In genomic region chr22:40216041-40216756, GRCh38 we compare ENCODE assay signal across 9 cellular contexts. TPM values are rescaled to one million over a fixed set of nuclear protein-coding genes. Genes with fewer than 3 reads are reported as not detected.
A peak's percentile ranks its signal among the peaks of the same experiment; 100 is the strongest.
DNase-seq lines count a peak whose midpoint lies in the region; ATAC-seq and TF ChIP-seq lines count a peak whose summit lies in the region.
"Had no signal": no experiment of that assay in that cellular context is flagged by ENCODE, and none has a peak within 500 bp of the region (broad histone marks: within the 10 kb centered on the region; RNA-seq: fewer than 3 reads in every experiment).

No MANE protein-coding gene starts in this region.

- peak overlapping the region; percentile 69 for H3K27ac Mint-ChIP-seq in activated T-cell treated with anti-CD3 and anti-CD28 coated beads, Interleukin-2, amount 50 U/mL, for 72 hours

- H3K27ac ChIP-seq in neutrophil, result peak overlapping the region; percentile 85
- H3K27ac ChIP-seq: parathyroid adenoma, SJSA1 had no signal

- H3K4me3 Mint-ChIP-seq in activated T-cell treated with anti-CD3 and anti-CD28 coated beads, Interleukin-2, amount 50 U/mL, for 72 hours, result peak overlapping the region; percentile 66 to 73

- no peaks in the 10 kb centered on the region for H3K36me3 Mint-ChIP-seq in activated T-cell treated with anti-CD3 and anti-CD28 coated beads, Interleukin-2, amount 50 U/mL, for 72 hours (ENCODE audit: insufficient read depth in 2 of 2)

- TF ChIP-seq CTCF in GM13977 (IDR thresholded peaks at IDR 0.05; ENCODE audit: extremely low read depth, insufficient read depth, missing control alignments), result no peak
- no peak for TF ChIP-seq CTCF in neutrophil (IDR thresholded peaks at IDR 0.05)

- in situ Hi-C loops in GM13977 (cut with MboI; ENCODE audit: low pct_unique_long_range_greater_than_20kb, low sequenced_read_pairs, unreplicated experiment), result no loop called here

- H3K36me3 ChIP-seq in neutrophil, result no peaks in the 10 kb centered on the region
- H3K36me3 ChIP-seq: SJSA1 had no signal

- no peaks in the 10 kb centered on the region for H3K9me3 Mint-ChIP-seq in activated T-cell treated with anti-CD3 and anti-CD28 coated beads, Interleukin-2, amount 50 U/mL, for 72 hours

- peaks cover 88% of the 10 kb centered on the region for H3K4me1 Mint-ChIP-seq in activated T-cell treated with anti-CD3 and anti-CD28 coated beads, Interleukin-2, amount 50 U/mL, for 72 hours (ENCODE audit: low read depth)

- peak; percentile 36 for DNase-seq in GM13977 (ENCODE audit: low spot score)
- peak; percentile 15 to 20 for DNase-seq in activated T-cell treated with anti-CD3 and anti-CD28 coated beads, Interleukin-2, amount 50 U/mL, for 72 hours
- no peak for DNase-seq in COR-L47 (lab: John Stamatoyannopoulos, UW)
- no peak for DNase-seq in NCI-H2227 treated with DMSO at 0.1 percent for 48 hours (lab: John Stamatoyannopoulos, UW)
- DNase-seq in SHP77 (lab: John Stamatoyannopoulos, UW), result no peak

- H3K9me3 ChIP-seq in neutrophil, result no peaks in the 10 kb centered on the region
- H3K9me3 ChIP-seq: SJSA1 had no signal

- H3K27me3 ChIP-seq in neutrophil, result no peaks in the 10 kb centered on the region
- H3K27me3 ChIP-seq: SJSA1 had no signal

- peak overlapping the region; percentile 40 to 51 for H3K4me3 ChIP-seq in neutrophil (ENCODE audit: low read depth in 1 of 2, low read length in 1 of 2)
- H3K4me3 ChIP-seq: SJSA1 had no signal

- H3K4me1 ChIP-seq in neutrophil (ENCODE audit: control insufficient read depth in 1 of 2, insufficient read depth in 1 of 2, low read depth in 1 of 2, low read length in 1 of 2), result peaks cover 83 to 85% of the 10 kb centered on the region in 2 experiments
- H3K4me1 ChIP-seq: parathyroid adenoma had no signal

- no peaks in the 10 kb centered on the region for H3K27me3 Mint-ChIP-seq in activated T-cell treated with anti-CD3 and anti-CD28 coated beads, Interleukin-2, amount 50 U/mL, for 72 hours (ENCODE audit: low read depth)

- peak; percentile 61 for ATAC-seq in HG02943 (IDR thresholded peaks at IDR 0.05; ENCODE audit: low read depth, unreplicated experiment)
- ATAC-seq in activated T-cell treated with anti-CD3 and anti-CD28 coated beads, Interleukin-2, amount 50 U/mL, for 72 hours (replicated peaks in 1 of 2), result peak; percentile 53 to 68

RNA-seq across cellular contexts. Expression of gene TNRC6B, which starts 38.5 kb away (rescaled TPM):
- total RNA-seq in activated T-cell treated with anti-CD3 and anti-CD28 coated beads, Interleukin-2, amount 50 U/mL, for 72 hours, result 10 to 100 TPM; 62.5 to 65.3 TPM

Comparison
In these comparisons a context has a peak if more than half of its experiments do, and no peak if none do; other contexts are left out.
1. DNase-seq: peak in GM13977 (single experiment) and activated T-cell treated with anti-CD3 and anti-CD28 coated beads, Interleukin-2, amount 50 U/mL, for 72 hours (2 of 2); none in COR-L47 (single experiment), NCI-H2227 treated with DMSO at 0.1 percent for 48 hours (single experiment) and SHP77 (0 of 2).